In the genomic region with DNA sequence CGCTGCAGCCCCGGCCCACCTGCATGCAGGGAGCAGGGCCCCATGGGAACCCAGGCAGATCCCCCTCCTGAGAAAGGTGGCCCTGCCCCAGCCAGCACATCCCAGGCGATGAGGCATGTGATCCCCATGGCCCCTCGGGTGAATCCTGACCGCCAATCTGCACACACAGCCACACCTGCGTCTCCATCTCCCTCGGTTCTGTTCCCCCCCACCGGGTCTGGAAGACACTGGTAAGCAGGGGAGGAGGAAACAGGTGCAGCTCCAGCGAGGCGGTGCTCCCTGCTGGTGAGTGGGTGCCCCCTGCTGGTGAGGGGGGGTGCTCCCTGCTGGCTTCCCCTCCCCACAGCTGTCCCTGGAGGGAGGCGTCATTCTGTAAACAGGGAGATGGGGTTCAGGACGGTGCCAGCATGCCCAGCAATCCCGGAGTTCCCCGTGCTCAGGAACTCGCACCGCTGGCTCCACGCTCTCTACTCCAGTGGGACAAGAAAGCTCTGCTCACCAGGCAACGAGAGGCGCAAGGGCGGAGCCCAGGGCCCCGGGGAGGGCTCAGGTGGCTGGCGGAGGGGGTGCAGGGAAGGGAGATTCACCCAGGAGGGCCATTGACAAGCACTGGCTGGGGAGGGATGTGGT, we compare ENCODE assay signal across 1 cellular context.
TF ChIP-seq lines count a peak whose summit lies in the region.

No MANE protein-coding gene starts in this region.

TF ChIP-seq in GM12878, 131 proteins besides CTCF, POLR2A, EP300 and RAD21 (continued from another document and continues in another):
- TF ChIP-seq, protein P1, sequence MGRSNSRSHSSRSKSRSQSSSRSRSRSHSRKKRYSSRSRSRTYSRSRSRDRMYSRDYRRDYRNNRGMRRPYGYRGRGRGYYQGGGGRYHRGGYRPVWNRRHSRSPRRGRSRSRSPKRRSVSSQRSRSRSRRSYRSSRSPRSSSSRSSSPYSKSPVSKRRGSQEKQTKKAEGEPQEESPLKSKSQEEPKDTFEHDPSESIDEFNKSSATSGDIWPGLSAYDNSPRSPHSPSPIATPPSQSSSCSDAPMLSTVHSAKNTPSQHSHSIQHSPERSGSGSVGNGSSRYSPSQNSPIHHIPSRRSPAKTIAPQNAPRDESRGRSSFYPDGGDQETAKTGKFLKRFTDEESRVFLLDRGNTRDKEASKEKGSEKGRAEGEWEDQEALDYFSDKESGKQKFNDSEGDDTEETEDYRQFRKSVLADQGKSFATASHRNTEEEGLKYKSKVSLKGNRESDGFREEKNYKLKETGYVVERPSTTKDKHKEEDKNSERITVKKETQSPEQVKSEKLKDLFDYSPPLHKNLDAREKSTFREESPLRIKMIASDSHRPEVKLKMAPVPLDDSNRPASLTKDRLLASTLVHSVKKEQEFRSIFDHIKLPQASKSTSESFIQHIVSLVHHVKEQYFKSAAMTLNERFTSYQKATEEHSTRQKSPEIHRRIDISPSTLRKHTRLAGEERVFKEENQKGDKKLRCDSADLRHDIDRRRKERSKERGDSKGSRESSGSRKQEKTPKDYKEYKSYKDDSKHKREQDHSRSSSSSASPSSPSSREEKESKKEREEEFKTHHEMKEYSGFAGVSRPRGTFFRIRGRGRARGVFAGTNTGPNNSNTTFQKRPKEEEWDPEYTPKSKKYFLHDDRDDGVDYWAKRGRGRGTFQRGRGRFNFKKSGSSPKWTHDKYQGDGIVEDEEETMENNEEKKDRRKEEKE (IDR thresholded peaks at IDR 0.05) = no peak
- TF ChIP-seq SMAD5 (IDR thresholded peaks at IDR 0.05; ENCODE audit: low read depth) (no peak), NR2C1 (IDR thresholded peaks at IDR 0.05) (no peak), ZNF207 (IDR thresholded peaks at IDR 0.05; ENCODE audit: borderline replicate concordance) (no peak), CREB1 (IDR thresholded peaks at IDR 0.05; ENCODE audit: low read depth) (no peak), HDAC6 (IDR thresholded peaks at IDR 0.05; ENCODE audit: unreplicated experiment) (no peak), GATAD2B (conservative IDR thresholded peaks at IDR 0.05; ENCODE audit: low read depth) (0 out of 2 replicates have a peak, but pooled peaks have one; percentile 45), SIX5 (IDR thresholded peaks at IDR 0.05; ENCODE audit: low read depth, low read length, severe bottlenecking) (no peak), BRCA1 (IDR thresholded peaks at IDR 0.05; ENCODE audit: low read depth, low read length) (no peak), FOXK2 (IDR thresholded peaks at IDR 0.05) (no peak), NRF1 (conservative IDR thresholded peaks at IDR 0.05; ENCODE audit: low read depth, low read length) (no peak), IKZF2 (IDR thresholded peaks at IDR 0.05) (0 out of 4 replicates have a peak, but pooled peaks of 1 of the 2 experiments have one; percentile 8), RB1 (IDR thresholded peaks at IDR 0.05; ENCODE audit: borderline replicate concordance) (no peak), MYC (IDR thresholded peaks at IDR 0.05; ENCODE audit: insufficient read depth, insufficient read length, insufficient replicate concordance, low read length, severe bottlenecking) (no peak), SIN3A (IDR thresholded peaks at IDR 0.05; ENCODE audit: low read depth, low read length) (no peak), CHD2 (IDR thresholded peaks at IDR 0.05; ENCODE audit: borderline replicate concordance, low read depth, low read length) (no peak), PAX5 (IDR thresholded peaks at IDR 0.05; ENCODE audit: borderline replicate concordance, low read depth, low read length) (no peak), ZBED1 (IDR thresholded peaks at IDR 0.05; ENCODE audit: borderline replicate concordance) (no peak), SPI1 (IDR thresholded peaks at IDR 0.05; ENCODE audit: borderline replicate concordance, insufficient read depth, low read depth, low read length) (no peak), ZNF217 (IDR thresholded peaks at IDR 0.05) (no peak), LARP7 (IDR thresholded peaks at IDR 0.05) (peak; percentile 42; the same call in 1 of the 2 replicates), TCF3 (IDR thresholded peaks at IDR 0.05; ENCODE audit: borderline replicate concordance, insufficient read depth, low read depth, low read length) (peak; percentile 86), SMAD1 (IDR thresholded peaks at IDR 0.05; ENCODE audit: low read depth, partially characterized antibody) (no peak), ESRRA (IDR thresholded peaks at IDR 0.05; ENCODE audit: low read length) (no peak), KDM1A (IDR thresholded peaks at IDR 0.05; ENCODE audit: borderline replicate concordance) (no peak), ZNF24 (IDR thresholded peaks at IDR 0.05) (no peak), BHLHE40 (IDR thresholded peaks at IDR 0.05; ENCODE audit: borderline replicate concordance in 1 of 2, low read depth in 2 of 2, low read length in 1 of 2) (peak in 1 of 2 experiments; percentile 48; a peak in 2 of 4 replicates)
- TF ChIP-seq, protein P2, sequence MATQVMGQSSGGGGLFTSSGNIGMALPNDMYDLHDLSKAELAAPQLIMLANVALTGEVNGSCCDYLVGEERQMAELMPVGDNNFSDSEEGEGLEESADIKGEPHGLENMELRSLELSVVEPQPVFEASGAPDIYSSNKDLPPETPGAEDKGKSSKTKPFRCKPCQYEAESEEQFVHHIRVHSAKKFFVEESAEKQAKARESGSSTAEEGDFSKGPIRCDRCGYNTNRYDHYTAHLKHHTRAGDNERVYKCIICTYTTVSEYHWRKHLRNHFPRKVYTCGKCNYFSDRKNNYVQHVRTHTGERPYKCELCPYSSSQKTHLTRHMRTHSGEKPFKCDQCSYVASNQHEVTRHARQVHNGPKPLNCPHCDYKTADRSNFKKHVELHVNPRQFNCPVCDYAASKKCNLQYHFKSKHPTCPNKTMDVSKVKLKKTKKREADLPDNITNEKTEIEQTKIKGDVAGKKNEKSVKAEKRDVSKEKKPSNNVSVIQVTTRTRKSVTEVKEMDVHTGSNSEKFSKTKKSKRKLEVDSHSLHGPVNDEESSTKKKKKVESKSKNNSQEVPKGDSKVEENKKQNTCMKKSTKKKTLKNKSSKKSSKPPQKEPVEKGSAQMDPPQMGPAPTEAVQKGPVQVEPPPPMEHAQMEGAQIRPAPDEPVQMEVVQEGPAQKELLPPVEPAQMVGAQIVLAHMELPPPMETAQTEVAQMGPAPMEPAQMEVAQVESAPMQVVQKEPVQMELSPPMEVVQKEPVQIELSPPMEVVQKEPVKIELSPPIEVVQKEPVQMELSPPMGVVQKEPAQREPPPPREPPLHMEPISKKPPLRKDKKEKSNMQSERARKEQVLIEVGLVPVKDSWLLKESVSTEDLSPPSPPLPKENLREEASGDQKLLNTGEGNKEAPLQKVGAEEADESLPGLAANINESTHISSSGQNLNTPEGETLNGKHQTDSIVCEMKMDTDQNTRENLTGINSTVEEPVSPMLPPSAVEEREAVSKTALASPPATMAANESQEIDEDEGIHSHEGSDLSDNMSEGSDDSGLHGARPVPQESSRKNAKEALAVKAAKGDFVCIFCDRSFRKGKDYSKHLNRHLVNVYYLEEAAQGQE (IDR thresholded peaks at IDR 0.05; ENCODE audit: low read depth, low read length) = no peak
- TF ChIP-seq, protein P3, sequence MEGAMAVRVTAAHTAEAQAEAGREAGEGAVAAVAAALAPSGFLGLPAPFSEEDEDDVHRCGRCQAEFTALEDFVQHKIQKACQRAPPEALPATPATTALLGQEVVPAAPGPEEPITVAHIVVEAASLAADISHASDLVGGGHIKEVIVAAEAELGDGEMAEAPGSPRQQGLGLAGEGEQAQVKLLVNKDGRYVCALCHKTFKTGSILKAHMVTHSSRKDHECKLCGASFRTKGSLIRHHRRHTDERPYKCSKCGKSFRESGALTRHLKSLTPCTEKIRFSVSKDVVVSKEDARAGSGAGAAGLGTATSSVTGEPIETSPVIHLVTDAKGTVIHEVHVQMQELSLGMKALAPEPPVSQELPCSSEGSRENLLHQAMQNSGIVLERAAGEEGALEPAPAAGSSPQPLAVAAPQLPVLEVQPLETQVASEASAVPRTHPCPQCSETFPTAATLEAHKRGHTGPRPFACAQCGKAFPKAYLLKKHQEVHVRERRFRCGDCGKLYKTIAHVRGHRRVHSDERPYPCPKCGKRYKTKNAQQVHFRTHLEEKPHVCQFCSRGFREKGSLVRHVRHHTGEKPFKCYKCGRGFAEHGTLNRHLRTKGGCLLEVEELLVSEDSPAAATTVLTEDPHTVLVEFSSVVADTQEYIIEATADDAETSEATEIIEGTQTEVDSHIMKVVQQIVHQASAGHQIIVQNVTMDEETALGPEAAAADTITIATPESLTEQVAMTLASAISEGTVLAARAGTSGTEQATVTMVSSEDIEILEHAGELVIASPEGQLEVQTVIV (IDR thresholded peaks at IDR 0.05; ENCODE audit: borderline replicate concordance, partially characterized antibody) = no peak
- TF ChIP-seq, protein P4, sequence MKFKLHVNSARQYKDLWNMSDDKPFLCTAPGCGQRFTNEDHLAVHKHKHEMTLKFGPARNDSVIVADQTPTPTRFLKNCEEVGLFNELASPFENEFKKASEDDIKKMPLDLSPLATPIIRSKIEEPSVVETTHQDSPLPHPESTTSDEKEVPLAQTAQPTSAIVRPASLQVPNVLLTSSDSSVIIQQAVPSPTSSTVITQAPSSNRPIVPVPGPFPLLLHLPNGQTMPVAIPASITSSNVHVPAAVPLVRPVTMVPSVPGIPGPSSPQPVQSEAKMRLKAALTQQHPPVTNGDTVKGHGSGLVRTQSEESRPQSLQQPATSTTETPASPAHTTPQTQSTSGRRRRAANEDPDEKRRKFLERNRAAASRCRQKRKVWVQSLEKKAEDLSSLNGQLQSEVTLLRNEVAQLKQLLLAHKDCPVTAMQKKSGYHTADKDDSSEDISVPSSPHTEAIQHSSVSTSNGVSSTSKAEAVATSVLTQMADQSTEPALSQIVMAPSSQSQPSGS (IDR thresholded peaks at IDR 0.05; ENCODE audit: low read length) = no peak
- TF ChIP-seq, protein P5, sequence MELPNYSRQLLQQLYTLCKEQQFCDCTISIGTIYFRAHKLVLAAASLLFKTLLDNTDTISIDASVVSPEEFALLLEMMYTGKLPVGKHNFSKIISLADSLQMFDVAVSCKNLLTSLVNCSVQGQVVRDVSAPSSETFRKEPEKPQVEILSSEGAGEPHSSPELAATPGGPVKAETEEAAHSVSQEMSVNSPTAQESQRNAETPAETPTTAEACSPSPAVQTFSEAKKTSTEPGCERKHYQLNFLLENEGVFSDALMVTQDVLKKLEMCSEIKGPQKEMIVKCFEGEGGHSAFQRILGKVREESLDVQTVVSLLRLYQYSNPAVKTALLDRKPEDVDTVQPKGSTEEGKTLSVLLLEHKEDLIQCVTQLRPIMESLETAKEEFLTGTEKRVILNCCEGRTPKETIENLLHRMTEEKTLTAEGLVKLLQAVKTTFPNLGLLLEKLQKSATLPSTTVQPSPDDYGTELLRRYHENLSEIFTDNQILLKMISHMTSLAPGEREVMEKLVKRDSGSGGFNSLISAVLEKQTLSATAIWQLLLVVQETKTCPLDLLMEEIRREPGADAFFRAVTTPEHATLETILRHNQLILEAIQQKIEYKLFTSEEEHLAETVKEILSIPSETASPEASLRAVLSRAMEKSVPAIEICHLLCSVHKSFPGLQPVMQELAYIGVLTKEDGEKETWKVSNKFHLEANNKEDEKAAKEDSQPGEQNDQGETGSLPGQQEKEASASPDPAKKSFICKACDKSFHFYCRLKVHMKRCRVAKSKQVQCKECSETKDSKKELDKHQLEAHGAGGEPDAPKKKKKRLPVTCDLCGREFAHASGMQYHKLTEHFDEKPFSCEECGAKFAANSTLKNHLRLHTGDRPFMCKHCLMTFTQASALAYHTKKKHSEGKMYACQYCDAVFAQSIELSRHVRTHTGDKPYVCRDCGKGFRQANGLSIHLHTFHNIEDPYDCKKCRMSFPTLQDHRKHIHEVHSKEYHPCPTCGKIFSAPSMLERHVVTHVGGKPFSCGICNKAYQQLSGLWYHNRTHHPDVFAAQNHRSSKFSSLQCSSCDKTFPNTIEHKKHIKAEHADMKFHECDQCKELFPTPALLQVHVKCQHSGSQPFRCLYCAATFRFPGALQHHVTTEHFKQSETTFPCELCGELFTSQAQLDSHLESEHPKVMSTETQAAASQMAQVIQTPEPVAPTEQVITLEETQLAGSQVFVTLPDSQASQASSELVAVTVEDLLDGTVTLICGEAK (IDR thresholded peaks at IDR 0.05; ENCODE audit: borderline replicate concordance) = no peak
- TF ChIP-seq, protein P6, sequence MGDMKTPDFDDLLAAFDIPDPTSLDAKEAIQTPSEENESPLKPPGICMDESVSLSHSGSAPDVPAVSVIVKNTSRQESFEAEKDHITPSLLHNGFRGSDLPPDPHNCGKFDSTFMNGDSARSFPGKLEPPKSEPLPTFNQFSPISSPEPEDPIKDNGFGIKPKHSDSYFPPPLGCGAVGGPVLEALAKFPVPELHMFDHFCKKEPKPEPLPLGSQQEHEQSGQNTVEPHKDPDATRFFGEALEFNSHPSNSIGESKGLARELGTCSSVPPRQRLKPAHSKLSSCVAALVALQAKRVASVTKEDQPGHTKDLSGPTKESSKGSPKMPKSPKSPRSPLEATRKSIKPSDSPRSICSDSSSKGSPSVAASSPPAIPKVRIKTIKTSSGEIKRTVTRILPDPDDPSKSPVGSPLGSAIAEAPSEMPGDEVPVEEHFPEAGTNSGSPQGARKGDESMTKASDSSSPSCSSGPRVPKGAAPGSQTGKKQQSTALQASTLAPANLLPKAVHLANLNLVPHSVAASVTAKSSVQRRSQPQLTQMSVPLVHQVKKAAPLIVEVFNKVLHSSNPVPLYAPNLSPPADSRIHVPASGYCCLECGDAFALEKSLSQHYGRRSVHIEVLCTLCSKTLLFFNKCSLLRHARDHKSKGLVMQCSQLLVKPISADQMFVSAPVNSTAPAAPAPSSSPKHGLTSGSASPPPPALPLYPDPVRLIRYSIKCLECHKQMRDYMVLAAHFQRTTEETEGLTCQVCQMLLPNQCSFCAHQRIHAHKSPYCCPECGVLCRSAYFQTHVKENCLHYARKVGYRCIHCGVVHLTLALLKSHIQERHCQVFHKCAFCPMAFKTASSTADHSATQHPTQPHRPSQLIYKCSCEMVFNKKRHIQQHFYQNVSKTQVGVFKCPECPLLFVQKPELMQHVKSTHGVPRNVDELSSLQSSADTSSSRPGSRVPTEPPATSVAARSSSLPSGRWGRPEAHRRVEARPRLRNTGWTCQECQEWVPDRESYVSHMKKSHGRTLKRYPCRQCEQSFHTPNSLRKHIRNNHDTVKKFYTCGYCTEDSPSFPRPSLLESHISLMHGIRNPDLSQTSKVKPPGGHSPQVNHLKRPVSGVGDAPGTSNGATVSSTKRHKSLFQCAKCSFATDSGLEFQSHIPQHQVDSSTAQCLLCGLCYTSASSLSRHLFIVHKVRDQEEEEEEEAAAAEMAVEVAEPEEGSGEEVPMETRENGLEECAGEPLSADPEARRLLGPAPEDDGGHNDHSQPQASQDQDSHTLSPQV (IDR thresholded peaks at IDR 0.05) = 0 out of 2 replicates have a peak, but pooled peaks have one; percentile 68
- TF ChIP-seq, protein P7, sequence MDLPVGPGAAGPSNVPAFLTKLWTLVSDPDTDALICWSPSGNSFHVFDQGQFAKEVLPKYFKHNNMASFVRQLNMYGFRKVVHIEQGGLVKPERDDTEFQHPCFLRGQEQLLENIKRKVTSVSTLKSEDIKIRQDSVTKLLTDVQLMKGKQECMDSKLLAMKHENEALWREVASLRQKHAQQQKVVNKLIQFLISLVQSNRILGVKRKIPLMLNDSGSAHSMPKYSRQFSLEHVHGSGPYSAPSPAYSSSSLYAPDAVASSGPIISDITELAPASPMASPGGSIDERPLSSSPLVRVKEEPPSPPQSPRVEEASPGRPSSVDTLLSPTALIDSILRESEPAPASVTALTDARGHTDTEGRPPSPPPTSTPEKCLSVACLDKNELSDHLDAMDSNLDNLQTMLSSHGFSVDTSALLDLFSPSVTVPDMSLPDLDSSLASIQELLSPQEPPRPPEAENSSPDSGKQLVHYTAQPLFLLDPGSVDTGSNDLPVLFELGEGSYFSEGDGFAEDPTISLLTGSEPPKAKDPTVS (IDR thresholded peaks at IDR 0.05; ENCODE audit: low read depth, low read length) = no peak
